ENCODE assay signal across 28 cellular contexts in the genomic region with DNA sequence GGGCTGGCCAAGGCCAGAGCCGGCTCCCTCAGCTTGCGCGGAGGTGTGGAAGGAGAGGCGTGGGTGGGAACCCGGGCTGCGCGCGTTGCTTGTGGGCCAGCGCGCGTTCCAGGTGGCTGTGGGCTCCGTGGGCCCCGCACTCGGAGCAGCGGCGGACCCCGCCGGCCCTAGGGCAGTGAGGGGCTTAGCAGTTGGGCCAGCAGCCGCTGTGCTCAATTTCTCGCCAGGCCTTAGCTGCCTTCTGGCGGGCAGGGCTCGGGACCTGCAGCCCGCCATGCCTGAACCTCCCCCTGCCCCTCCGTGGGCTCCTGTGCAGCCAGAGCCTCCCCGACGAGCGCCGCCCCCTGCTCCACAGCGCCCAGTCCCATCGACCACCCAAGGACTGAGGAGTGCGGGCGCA.
"Had no signal": no experiment of that assay in that cellular context is flagged by ENCODE, and none has a peak within 500 bp of the region (broad histone marks: within the 10 kb centered on the region; RNA-seq: fewer than 3 reads in every experiment).

No MANE protein-coding gene starts in this region.

- H3K27ac ChIP-seq: dorsolateral prefrontal cortex, left lung, ovary, spleen, thoracic aorta, tibial nerve, upper lobe of right lung, vagina had no signal

- ATAC-seq: esophagus mucosa; foreskin keratinocyte; left lung; naive thymus-derived CD8-positive, alpha-beta T cell; right cardiac atrium; stimulated activated naive B cell treated with anti-CD40 and anti-IgM and Interleukin-4, amounts not matched to agents 10 μg/mL and 1 μg/mL and 100 μg/mL, for 72 hours; upper lobe of right lung had no signal

- H3K36me3 ChIP-seq: heart right ventricle, left lung, ovary, spleen, thoracic aorta, tibial nerve, upper lobe of right lung, vagina had no signal

- H3K4me3 Mint-ChIP-seq: naive thymus-derived CD8-positive, alpha-beta T cell; nephron progenitor cell; stimulated activated naive B cell treated with anti-CD40 and anti-IgM and Interleukin-4, amounts not matched to agents 10 μg/mL and 1 μg/mL and 100 μg/mL, for 72 hours; stimulated activated naive CD8-positive, alpha-beta T cell treated with anti-CD3 and anti-CD28 coated beads, Interleukin-15, Interleukin-2, amounts not matched to agents 100 ng/mL and 50 ng/mL, for 24 hours had no signal

- H3K9me3 Mint-ChIP-seq: naive thymus-derived CD8-positive, alpha-beta T cell; stimulated activated naive B cell treated with anti-CD40 and anti-IgM and Interleukin-4, amounts not matched to agents 10 μg/mL and 1 μg/mL and 100 μg/mL, for 72 hours; stimulated activated naive CD8-positive, alpha-beta T cell treated with anti-CD3 and anti-CD28 coated beads, Interleukin-15, Interleukin-2, amounts not matched to agents 100 ng/mL and 50 ng/mL, for 24 hours had no signal

- H3K9me3 ChIP-seq: heart right ventricle, left lung, ovary, psoas muscle, spleen, thoracic aorta, tibial nerve, upper lobe of right lung, vagina had no signal

- H3K27me3 ChIP-seq: dorsolateral prefrontal cortex, foreskin keratinocyte, heart right ventricle, left lung, ovary, spleen, tibial nerve, upper lobe of right lung, vagina had no signal

- DNase-seq: dorsolateral prefrontal cortex; effector CD4-positive, alpha-beta T cell; foreskin keratinocyte; glutamatergic neuron; heart right ventricle; hippocampal formation; left cardiac atrium; left lung; mammary epithelial cell; naive thymus-derived CD8-positive, alpha-beta T cell; nephron progenitor cell; occipital lobe; ovary; posterior cingulate gyrus; psoas muscle; right cardiac atrium; spleen; stimulated activated CD4-positive, alpha-beta T cell treated with anti-CD3 and anti-CD28 coated beads, Interleukin-4, amount 100 ng/mL, for 4 hours; stimulated activated naive B cell treated with anti-CD40 and anti-IgM and Interleukin-4, amounts not matched to agents 10 μg/mL and 1 μg/mL and 100 μg/mL, for 72 hours; upper lobe of right lung had no signal

- H3K27me3 Mint-ChIP-seq: naive thymus-derived CD8-positive, alpha-beta T cell; stimulated activated naive CD8-positive, alpha-beta T cell treated with anti-CD3 and anti-CD28 coated beads, Interleukin-15, Interleukin-2, amounts not matched to agents 100 ng/mL and 50 ng/mL, for 24 hours had no signal

- FAIRE-seq: colon, islet of Langerhans had no signal

- H3K27ac Mint-ChIP-seq: naive thymus-derived CD8-positive, alpha-beta T cell; nephron progenitor cell; stimulated activated naive B cell treated with anti-CD40 and anti-IgM and Interleukin-4, amounts not matched to agents 10 μg/mL and 1 μg/mL and 100 μg/mL, for 72 hours; stimulated activated naive CD8-positive, alpha-beta T cell treated with anti-CD3 and anti-CD28 coated beads, Interleukin-15, Interleukin-2, amounts not matched to agents 100 ng/mL and 50 ng/mL, for 24 hours had no signal

- H3K4me3 ChIP-seq: dorsolateral prefrontal cortex, heart right ventricle, left lung, ovary, psoas muscle, skin epidermis, spleen, thoracic aorta, tibial nerve, upper lobe of right lung, vagina had no signal
